In the genomic region with DNA sequence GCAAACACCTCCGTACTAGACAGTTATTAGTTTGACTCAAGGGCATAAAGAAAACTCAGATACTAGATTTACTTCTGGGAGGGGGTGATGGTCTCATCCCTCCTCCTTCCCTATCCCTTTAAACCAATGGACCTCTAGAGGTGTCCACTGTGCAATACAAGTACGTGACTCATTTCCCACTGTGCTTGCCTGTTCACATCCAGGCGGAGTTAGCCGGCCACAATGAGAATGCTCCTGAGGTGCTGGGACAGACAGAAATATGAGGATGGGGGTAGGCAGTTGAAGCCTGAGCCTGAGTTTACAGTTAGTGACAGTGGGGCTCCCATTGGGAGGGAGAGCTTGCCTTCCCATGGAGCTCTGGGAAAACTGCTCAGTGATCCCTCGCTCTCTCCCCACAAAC, we compare ENCODE assay signal across 12 cellular contexts. TPM values are rescaled to one million over a fixed set of nuclear protein-coding genes. Genes with fewer than 3 reads are reported as not detected.
DNase-seq lines count a peak whose midpoint lies in the region; ATAC-seq, FAIRE-seq and TF ChIP-seq lines count a peak whose summit lies in the region.
"Had no signal": no experiment of that assay in that cellular context is flagged by ENCODE, and none has a peak within 500 bp of the region (broad histone marks: within the 10 kb centered on the region; RNA-seq: fewer than 3 reads in every experiment).

No MANE protein-coding gene starts in this region.

- H3K36me3 ChIP-seq in adrenal gland (replicated peaks in 1 of 2): peaks cover 0 to 27% of the 10 kb centered on the region in 2 donors
- no peaks in the 10 kb centered on the region for H3K36me3 ChIP-seq in smooth muscle cell (ENCODE audit: low read depth)

- TF ChIP-seq POLR2A in H54 (IDR thresholded peaks at IDR 0.05; ENCODE audit: low read depth, low read length) (no peak), adrenal gland (IDR thresholded peaks at IDR 0.05) (no peak)

- peaks cover 6% of the 10 kb centered on the region for H3F3A ChIP-seq in smooth muscle cell (ENCODE audit: low read depth)

- no peak overlapping the region for H3K4me2 ChIP-seq in smooth muscle cell

- ATAC-seq in HG03571 (IDR thresholded peaks at IDR 0.05; ENCODE audit: unreplicated experiment) (no peak), GM19324 (IDR thresholded peaks at IDR 0.05; ENCODE audit: low FRiP score, unreplicated experiment) (no peak)

- DNase-seq in H54 (ENCODE audit: insufficient read length, low spot score) (peak; percentile 84), adrenal gland (peak in 5 of 7 donors; percentile 58 to 72 (median 68)), foreskin fibroblast (peak; percentile 74 to 83), smooth muscle cell (lab: John Stamatoyannopoulos, UW; ENCODE audit: unreplicated experiment) (no peak), retina (no peak), HUDEP-2 (lab: John Stamatoyannopoulos, UW; ENCODE audit: unreplicated experiment in 76 of 76) (no peak)
- DNase-seq: DND-41, NCI-H69 had no signal

- H4K20me1 ChIP-seq in smooth muscle cell (ENCODE audit: low read depth): no peaks in the 10 kb centered on the region

- WGBS in adrenal gland, 4 donors: 45 to 66% (median 51%) methylated on average over 5 of the region's 5 CpGs
- 47% methylated on average over 5 of the region's 5 CpGs for WGBS in smooth muscle cell (ENCODE audit: low lambda C conversion rate)

- H2AFZ ChIP-seq in smooth muscle cell (ENCODE audit: low read depth): no peak overlapping the region

- H3K4me1 ChIP-seq in adrenal gland (replicated peaks in 1 of 2): peaks cover 17 to 21% of the 10 kb centered on the region in 2 donors
- no peaks in the 10 kb centered on the region for H3K4me1 ChIP-seq in smooth muscle cell (ENCODE audit: low read depth)

- TF ChIP-seq CTCF in adrenal gland (IDR thresholded peaks at IDR 0.05) (peak in 1 of 6 experiments; percentile 5), foreskin fibroblast (IDR thresholded peaks at IDR 0.05; ENCODE audit: low read depth, low read length) (no peak), smooth muscle cell (IDR thresholded peaks at IDR 0.05; ENCODE audit: borderline replicate concordance, insufficient read depth, poor library complexity, severe bottlenecking) (no peak)

- no peak overlapping the region for H3K9ac ChIP-seq in smooth muscle cell (ENCODE audit: low read depth)

- intact Hi-C loops in adrenal gland (cut with DNase I): loop anchor here (5.0 to 10.0 kb wide), 2 partner anchors 53 to 56 kb away; partner anchors contain the start of gene POLR3H (in 2 of the 2)

- peak; percentile 38 for FAIRE-seq in H54 (lab: Jason Lieb, UNC)

- no peaks in the 10 kb centered on the region for H3K79me2 ChIP-seq in smooth muscle cell (ENCODE audit: low read depth)

- H3K4me3 ChIP-seq in adrenal gland (no peak overlapping the region), foreskin fibroblast (ENCODE audit: low read depth in 1 of 2, low read length in 2 of 2) (no peak overlapping the region), smooth muscle cell (no peak overlapping the region)
- H3K4me3 ChIP-seq: gastroesophageal sphincter had no signal

- no peaks in the 10 kb centered on the region for H3K27me3 ChIP-seq in adrenal gland
- no peaks in the 10 kb centered on the region for H3K27me3 ChIP-seq in smooth muscle cell (ENCODE audit: low read depth)
- H3K27me3 ChIP-seq: gastroesophageal sphincter had no signal

- peak overlapping the region in 3 of 5 donors; percentile 84 to 91 (median 88) for H3K27ac ChIP-seq in adrenal gland
- peak overlapping the region; percentile 39 for H3K27ac ChIP-seq in smooth muscle cell (ENCODE audit: low read depth)

- H3K9me3 ChIP-seq in adrenal gland (replicated peaks in 1 of 3) (no peaks in the 10 kb centered on the region), smooth muscle cell (replicated peaks; ENCODE audit: low read depth) (no peaks in the 10 kb centered on the region)
- H3K9me3 ChIP-seq: gastroesophageal sphincter had no signal

RNA-seq across cellular contexts. Expression of gene PMM1, which starts 8.4 kb away (rescaled TPM):
- total RNA-seq in adrenal gland: 100 to 1,000 TPM in 1 of 8 donors, 10 to 100 TPM in 7; 49.5 to 105 (median 74.0) TPM
- polyA plus RNA-seq in adrenal gland: 10 to 100 TPM; 37.8 to 53.0 (median 43.0) TPM
- 19.5 and 24.7 TPM in 2 replicates for total RNA-seq in smooth muscle cell
- 71.9 and 87.3 TPM in 2 replicates for polyA plus RNA-seq in smooth muscle cell

RNA-seq across cellular contexts. Expression of gene DESI1, which starts 22.8 kb away (rescaled TPM):
- total RNA-seq in adrenal gland: 10 to 100 TPM; 11.4 to 64.7 (median 29.1) TPM
- polyA plus RNA-seq in adrenal gland: 10 to 100 TPM; 47.5 to 82.8 (median 58.7) TPM
- total RNA-seq in smooth muscle cell: 12.0 and 16.9 TPM in 2 replicates
- 14.3 and 17.6 TPM in 2 replicates for polyA plus RNA-seq in smooth muscle cell

RNA-seq across cellular contexts. Expression of gene XRCC6, which starts 23.0 kb away (rescaled TPM):
- total RNA-seq in adrenal gland (100 to 1,000 TPM; 211 to 363 (median 240) TPM), smooth muscle cell (186 and 200 TPM in 2 replicates)
- polyA plus RNA-seq in adrenal gland (100 to 1,000 TPM; 122 to 475 (median 216) TPM), smooth muscle cell (255 and 264 TPM in 2 replicates)

RNA-seq across cellular contexts. Expression of gene CSDC2, which starts 37.3 kb away (rescaled TPM):
- total RNA-seq in adrenal gland: 100 to 1,000 TPM in 7 of 8 donors, 10 to 100 TPM in 1; 81.5 to 281 (median 183) TPM
- 100 to 1,000 TPM in 2 of 3 donors, 1 to 10 TPM in 1; 7.5 to 368 (median 212) TPM for polyA plus RNA-seq in adrenal gland
- 2.9 and 3.1 TPM in 2 replicates for total RNA-seq in smooth muscle cell
- 5.9 and 9.1 TPM in 2 replicates for polyA plus RNA-seq in smooth muscle cell
- total RNA-seq: T-helper 1 cell treated with Interleukin-12 subunit alpha and Interleukin-12 subunit beta and Interleukin-4 antibody, amounts not matched to agents 30 ng/mL and 1 ng/mL, for 36 hours had no signal

RNA-seq across cellular contexts. Expression of gene POLR3H, which starts 53.8 kb away (rescaled TPM):
- total RNA-seq in adrenal gland (10 to 100 TPM; 18.7 to 92.6 (median 41.8) TPM), smooth muscle cell (10.9 and 12.1 TPM in 2 replicates)
- polyA plus RNA-seq in adrenal gland (10 to 100 TPM; 45.1 to 61.5 (median 53.6) TPM), smooth muscle cell (20.3 and 26.7 TPM in 2 replicates)

Comparison
In these comparisons a context has a peak if more than half of its experiments do, and no peak if none do; other contexts are left out.
1. DNase-seq: peak in H54 (single experiment), adrenal gland (5 of 7) and foreskin fibroblast (2 of 2); none in smooth muscle cell (single experiment), retina (single experiment) and HUDEP-2 (0 of 76).